18 cellular contexts compared by ENCODE assay signal in genomic region chr2:100012575-100012974, GRCh38.
DNase-seq lines count a peak whose midpoint lies in the region; ATAC-seq and TF ChIP-seq lines count a peak whose summit lies in the region.
"Had no signal": no experiment of that assay in that cellular context is flagged by ENCODE, and none has a peak within 500 bp of the region (broad histone marks: within the 10 kb centered on the region; RNA-seq: fewer than 3 reads in every experiment).

No MANE protein-coding gene starts in this region.

- ATAC-seq in HG03354 (IDR thresholded peaks at IDR 0.05; ENCODE audit: poor library complexity, severe bottlenecking, unreplicated experiment) (no peak), HG02798 (IDR thresholded peaks at IDR 0.05; ENCODE audit: poor library complexity, unreplicated experiment) (no peak), GM18907 (IDR thresholded peaks at IDR 0.05; ENCODE audit: unreplicated experiment) (no peak)

- no peak overlapping the region for H2AFZ ChIP-seq in fibroblast of lung (ENCODE audit: low read length)

- H3K4me2 ChIP-seq in fibroblast of lung (ENCODE audit: extremely low read depth, insufficient read depth, low read length) = no peak overlapping the region
- H3K4me2 ChIP-seq: BLaER1 had no signal

- H3K27ac Mint-ChIP-seq in osteocyte (ENCODE audit: unreplicated experiment) = no peak overlapping the region

- TF ChIP-seq CTCF in AG10803 (conservative IDR thresholded peaks at IDR 0.05; ENCODE audit: low read length) (no peak), fibroblast of lung (conservative IDR thresholded peaks at IDR 0.05 in 1 of 2, IDR thresholded peaks at IDR 0.05 in 1 of 2; ENCODE audit: low read depth in 1 of 2, low read length in 2 of 2) (no peak), osteocyte (IDR thresholded peaks at IDR 0.05) (no peak)

- H3K4me1 ChIP-seq in fibroblast of lung (ENCODE audit: control insufficient read depth, extremely low read depth, insufficient read depth, low read length) = peaks cover 20% of the 10 kb centered on the region

- no peaks in the 10 kb centered on the region for H4K20me1 ChIP-seq in fibroblast of lung (ENCODE audit: control insufficient read depth, extremely low read depth, insufficient read depth, low read length)

- H3K4me3 ChIP-seq in AG10803 (ENCODE audit: low read length) (no peak overlapping the region), fibroblast of lung (replicated peaks in 1 of 4; ENCODE audit: control extremely low read depth in 1 of 4, insufficient read depth in 1 of 4, low read depth in 3 of 4, low read length in 4 of 4) (no peak overlapping the region)
- H3K4me3 ChIP-seq: BLaER1 had no signal

- peak overlapping the region; percentile 73 for H3K4me3 Mint-ChIP-seq in osteocyte (ENCODE audit: unreplicated experiment)
- H3K4me3 Mint-ChIP-seq: CD8-positive, alpha-beta memory T cell had no signal

- H3K9ac ChIP-seq in fibroblast of lung (ENCODE audit: insufficient read depth, low read length) = no peak overlapping the region
- H3K9ac ChIP-seq: BLaER1 had no signal

- H3K36me3 Mint-ChIP-seq in osteocyte (ENCODE audit: unreplicated experiment) = peaks cover 30% of the 10 kb centered on the region
- H3K36me3 Mint-ChIP-seq: CD8-positive, alpha-beta memory T cell had no signal

- peak overlapping the region; percentile 68 for H3K27ac ChIP-seq in fibroblast of lung (ENCODE audit: insufficient read depth, low read length)
- H3K27ac ChIP-seq: BLaER1 had no signal

- H3K79me2 ChIP-seq in fibroblast of lung (ENCODE audit: control insufficient read depth, insufficient read depth, low read length) = no peaks in the 10 kb centered on the region

- H3K27me3 ChIP-seq in fibroblast of lung (ENCODE audit: control insufficient read depth, insufficient read depth, low read length) = no peaks in the 10 kb centered on the region
- H3K27me3 ChIP-seq: BLaER1 had no signal

- H3K27me3 Mint-ChIP-seq in osteocyte (ENCODE audit: unreplicated experiment) = no peaks in the 10 kb centered on the region

- no peaks in the 10 kb centered on the region for H3K36me3 ChIP-seq in fibroblast of lung (ENCODE audit: control insufficient read depth, insufficient read depth, low read length)

- no peaks in the 10 kb centered on the region for H3K9me3 Mint-ChIP-seq in osteocyte (ENCODE audit: unreplicated experiment)
- H3K9me3 Mint-ChIP-seq: CD8-positive, alpha-beta memory T cell had no signal

- DNase-seq in AG10803 (ENCODE audit: low read depth) (peak; percentile 22), HS-5 (ENCODE audit: low read depth) (peak; percentile 98), fibroblast of lung (ENCODE audit: low read depth in 2 of 2) (peak; percentile 15 to 41), osteocyte (ENCODE audit: extremely low spot score, unreplicated experiment) (no peak)
- no peak for DNase-seq in activated effector memory CD4-positive, alpha-beta T cell treated with anti-CD3 and anti-CD28 coated beads, Interleukin-2, amount 50 U/mL, for 16 hours
- DNase-seq: CD8-positive, alpha-beta memory T cell; DMS79 treated with DMSO at 0.1 percent for 48 hours; HCEC 1CT; NCI-H1048; NCI-H1436 treated with DMSO at 0.1 percent for 48 hours; NCI-H2081; NCI-H510A treated with DMSO at 0.1 percent for 48 hours; NCI-H82; SW 1271 had no signal

- H3K4me1 Mint-ChIP-seq in osteocyte (ENCODE audit: unreplicated experiment) = peaks cover 76% of the 10 kb centered on the region
- H3K4me1 Mint-ChIP-seq: CD8-positive, alpha-beta memory T cell had no signal

- no peaks in the 10 kb centered on the region for H3K9me3 ChIP-seq in fibroblast of lung (ENCODE audit: control insufficient read depth, insufficient read depth, low read depth, low read length)
- H3K9me3 ChIP-seq: BLaER1 had no signal

Comparison
In these comparisons a context has a peak if more than half of its experiments do, and no peak if none do; other contexts are left out.
1. DNase-seq: peak in AG10803 (single experiment), HS-5 (single experiment) and fibroblast of lung (2 of 2); none in osteocyte (single experiment) and activated effector memory CD4-positive, alpha-beta T cell treated with anti-CD3 and anti-CD28 coated beads, Interleukin-2, amount 50 U/mL, for 16 hours (single experiment).